In genomic region chr10:79159141-79159619, GRCh38 we compare ENCODE assay signal across 12 cellular contexts.
DNase-seq lines count a peak whose midpoint lies in the region; ATAC-seq and TF ChIP-seq lines count a peak whose summit lies in the region.
"Had no signal": no experiment of that assay in that cellular context is flagged by ENCODE, and none has a peak within 500 bp of the region (broad histone marks: within the 10 kb centered on the region; RNA-seq: fewer than 3 reads in every experiment).

No MANE protein-coding gene starts in this region.

- H3K36me3 Mint-ChIP-seq in WTC11 = no peaks in the 10 kb centered on the region
- H3K36me3 Mint-ChIP-seq in CD4-positive, alpha-beta memory T cell = peaks cover 2 to 8% of the 10 kb centered on the region in 2 donors

- peak overlapping the region; percentile 90 for H3K27ac ChIP-seq in rectal smooth muscle tissue (ENCODE audit: low read depth, low read length)
- H3K27ac ChIP-seq in CD4-positive, alpha-beta memory T cell (ENCODE audit: low read depth, low read length) = no peak overlapping the region
- H3K27ac ChIP-seq: parathyroid adenoma had no signal

- no peaks in the 10 kb centered on the region for H3K9me3 ChIP-seq in CD4-positive, alpha-beta memory T cell (ENCODE audit: control insufficient read depth in 1 of 2, low read length in 2 of 2)

- H3K9me3 Mint-ChIP-seq in WTC11 = no peaks in the 10 kb centered on the region
- H3K9me3 Mint-ChIP-seq in CD4-positive, alpha-beta memory T cell = no peaks in the 10 kb centered on the region

- H3K4me1 Mint-ChIP-seq in WTC11 = peaks cover 59% of the 10 kb centered on the region
- H3K4me1 Mint-ChIP-seq in CD4-positive, alpha-beta memory T cell = peaks cover 0 to 9% (median 3%) of the 10 kb centered on the region in 4 donors

- H3K36me3 ChIP-seq in rectal smooth muscle tissue (ENCODE audit: control insufficient read depth, insufficient read depth, low read length) = no peaks in the 10 kb centered on the region
- H3K36me3 ChIP-seq in CD4-positive, alpha-beta memory T cell (ENCODE audit: insufficient read depth, low read length) = no peaks in the 10 kb centered on the region

- CTCF ChIA-PET in WTC11 (lab: Charles Lee) = interaction anchor here (0.6 to 1.1 kb wide), 2 partner anchors 36 to 44 kb away, joined by 3 read pairs; no protein-coding TSS in a partner anchor
- CTCF ChIA-PET in CD4-positive, alpha-beta memory T cell (lab: Charles Lee; ENCODE audit: partially characterized antibody) = no interaction called here

- ATAC-seq in WTC11 = no peak
- ATAC-seq in left cardiac atrium = peak; percentile 10 to 66

- TF ChIP-seq CTCF in WTC11 (IDR thresholded peaks at IDR 0.05) = no peak

- DNase-seq in Daoy (ENCODE audit: low read depth) (peak; percentile 82), WTC11 (ENCODE audit: low spot score) (no peak), left cardiac atrium (peak; percentile 72), activated gamma-delta T cell treated with Interleukin-2 at 50 U/mL for 16 hours (no peak), COLO668 (lab: John Stamatoyannopoulos, UW; ENCODE audit: unreplicated experiment) (no peak)
- DNase-seq in CD4-positive, alpha-beta memory T cell = no peak
- no peak for DNase-seq in activated CD4-positive, alpha-beta T cell treated with anti-CD3 and anti-CD28 coated beads for 4 hours
- DNase-seq: activated CD4-positive, alpha-beta T cell treated with anti-CD3 and anti-CD28 coated beads for 48 hours; effector CD4-positive, alpha-beta T cell; NCI-H524 treated with DMSO at 0.1 percent for 48 hours had no signal

- POLR2A ChIA-PET in WTC11 (lab: Charles Lee) = interaction anchor here (1.5 kb wide), 1 partner anchor 28 kb away, joined by 6 read pairs; no protein-coding TSS in a partner anchor
- POLR2A ChIA-PET in CD4-positive, alpha-beta memory T cell (lab: Charles Lee; ENCODE audit: partially characterized antibody) = no interaction called here

- intact Hi-C loops in left cardiac atrium (cut with DNase I) = loop anchor here in 1 of 2 donors (10.0 kb wide), 1 partner anchor 184 kb away; no protein-coding TSS in a partner anchor
- intact Hi-C loops in CD4-positive, alpha-beta memory T cell (cut with micrococcal nuclease) = no loop called here

- H3K27ac Mint-ChIP-seq in WTC11 = peak overlapping the region; percentile 60
- no peak overlapping the region for H3K27ac Mint-ChIP-seq in CD4-positive, alpha-beta memory T cell

- no peak overlapping the region for H3K4me3 ChIP-seq in rectal smooth muscle tissue (ENCODE audit: low read length)
- H3K4me3 ChIP-seq in CD4-positive, alpha-beta memory T cell (ENCODE audit: low read length in 2 of 2) = no peak overlapping the region

- H3K4me3 Mint-ChIP-seq in WTC11 = no peak overlapping the region
- no peak overlapping the region for H3K4me3 Mint-ChIP-seq in CD4-positive, alpha-beta memory T cell

- H3K4me1 ChIP-seq in rectal smooth muscle tissue (ENCODE audit: control insufficient read depth, insufficient read depth, low read length) = peaks cover 59% of the 10 kb centered on the region
- no peaks in the 10 kb centered on the region for H3K4me1 ChIP-seq in CD4-positive, alpha-beta memory T cell (ENCODE audit: insufficient read depth, low read length)

- no peaks in the 10 kb centered on the region for H3K27me3 Mint-ChIP-seq in WTC11 (ENCODE audit: low read depth)
- H3K27me3 Mint-ChIP-seq in CD4-positive, alpha-beta memory T cell = no peaks in the 10 kb centered on the region

- no peak overlapping the region for H3K9ac ChIP-seq in rectal smooth muscle tissue (ENCODE audit: low read length)
- H3K9ac ChIP-seq: parathyroid adenoma had no signal

- H3K27me3 ChIP-seq in rectal smooth muscle tissue (ENCODE audit: control insufficient read depth, insufficient read depth, low read length) = no peaks in the 10 kb centered on the region
- no peaks in the 10 kb centered on the region for H3K27me3 ChIP-seq in CD4-positive, alpha-beta memory T cell (ENCODE audit: insufficient read depth, low read length)

TF ChIP-seq in WTC11, 78 proteins besides CTCF, POLR2A, EP300 and RAD21:
- TF ChIP-seq FOXP1 (CRISPR knock-in tag; IDR thresholded peaks at IDR 0.05; ENCODE audit: borderline replicate concordance) (0 out of 2 replicates have a peak, but pooled peaks have one; percentile 25), NR1H2 (CRISPR knock-in tag; IDR thresholded peaks at IDR 0.05) (no peak), HMGXB4 (CRISPR knock-in tag; IDR thresholded peaks at IDR 0.05) (no peak)

Comparison
In these comparisons a context has a peak if more than half of its experiments do, and no peak if none do; other contexts are left out.
1. DNase-seq: peak in Daoy (single experiment) and left cardiac atrium (single experiment); none in WTC11 (single experiment), CD4-positive, alpha-beta memory T cell (0 of 5), activated CD4-positive, alpha-beta T cell treated with anti-CD3 and anti-CD28 coated beads for 4 hours (0 of 2), activated gamma-delta T cell treated with Interleukin-2 at 50 U/mL for 16 hours (single experiment) and COLO668 (single experiment).